ENCODE assay signal across 17 cellular contexts in genomic region chr1:25912076-25912831, GRCh38. TPM values are rescaled to one million over a fixed set of nuclear protein-coding genes. Genes with fewer than 3 reads are reported as not detected.
A peak's percentile ranks its signal among the peaks of the same experiment; 100 is the strongest.
DNase-seq lines count a peak whose midpoint lies in the region; ATAC-seq and TF ChIP-seq lines count a peak whose summit lies in the region.
"Had no signal": no experiment of that assay in that cellular context is flagged by ENCODE, and none has a peak within 500 bp of the region (broad histone marks: within the 10 kb centered on the region; RNA-seq: fewer than 3 reads in every experiment).

No MANE protein-coding gene starts in this region.

- intact Hi-C loops in PC-3 (cut with micrococcal nuclease) (no loop called here), left lung (cut with DNase I) (no loop called here)

- TF ChIP-seq CTCF in PC-3 (conservative IDR thresholded peaks at IDR 0.05; ENCODE audit: low read depth, low read length): no peak
- no peak for TF ChIP-seq CTCF in cardiac fibroblast (IDR thresholded peaks at IDR 0.05; ENCODE audit: low read depth, low read length)
- TF ChIP-seq CTCF in left lung (IDR thresholded peaks at IDR 0.05): no peak

- H3K4me1 ChIP-seq in PC-3 (ENCODE audit: insufficient read depth, low read length): peaks cover 11% of the 10 kb centered on the region; the same call in 1 of the 2 replicates
- no peaks in the 10 kb centered on the region for H3K4me1 ChIP-seq in left lung

- H3K79me2 ChIP-seq in PC-3 (ENCODE audit: low read length): no peaks in the 10 kb centered on the region

- H3K36me3 ChIP-seq in PC-3 (ENCODE audit: low read depth, low read length) (no peaks in the 10 kb centered on the region), left lung (no peaks in the 10 kb centered on the region)
- H3K36me3 ChIP-seq: SJCRH30 had no signal

- CTCF ChIA-PET in PC-3 (lab: Charles Lee): interaction anchor here (1.0 kb wide), 1 partner anchor 17 kb away, joined by 3 read pairs; no protein-coding TSS in a partner anchor

- H3K27ac ChIP-seq in PC-3 (ENCODE audit: low read length) (no peak overlapping the region), left lung (no peak overlapping the region)
- H3K27ac ChIP-seq: SJCRH30 had no signal

- H3K9me3 ChIP-seq in PC-3 (ENCODE audit: low read length) (no peaks in the 10 kb centered on the region), left lung (no peaks in the 10 kb centered on the region)
- H3K9me3 ChIP-seq: SJCRH30 had no signal

- no peaks in the 10 kb centered on the region for H3F3A ChIP-seq in PC-3 (ENCODE audit: low read length, unreplicated experiment)

- POLR2A ChIA-PET in PC-3 (lab: Charles Lee; ENCODE audit: unreplicated experiment): no interaction called here

- no peaks in the 10 kb centered on the region for H4K20me1 ChIP-seq in PC-3 (ENCODE audit: low read length)

- peak overlapping the region; percentile 61 for H2AFZ ChIP-seq in PC-3 (ENCODE audit: low read length)

- ATAC-seq in PC-3 (peak; percentile 68), left lung (peak; percentile 44), HG03159 (IDR thresholded peaks at IDR 0.05; ENCODE audit: unreplicated experiment) (no peak)
- ATAC-seq: activated T-helper 17 cell treated with anti-CD3 and anti-CD28 coated beads, Interleukin-2, amount 50 U/mL, for 72 hours; GM12878 had no signal

- no peaks in the 10 kb centered on the region for H3K27me3 ChIP-seq in PC-3 (ENCODE audit: low read length)
- H3K27me3 ChIP-seq in left lung: no peaks in the 10 kb centered on the region
- H3K27me3 ChIP-seq: SJCRH30 had no signal

- no peak overlapping the region for H3K9ac ChIP-seq in PC-3 (ENCODE audit: low read length)

- no TSS peak for BruUV-seq in PC-3 (replicated peaks; lab: Mats Ljungman, UMichigan)

- no peak overlapping the region for H3K4me3 ChIP-seq in PC-3 (ENCODE audit: low read length)
- no peak overlapping the region for H3K4me3 ChIP-seq in cardiac fibroblast (replicated peaks in 1 of 2; ENCODE audit: low read depth in 2 of 2, low read length in 2 of 2)
- H3K4me3 ChIP-seq in left lung: no peak overlapping the region
- H3K4me3 ChIP-seq: GM12878, SJCRH30 had no signal

- H3K4me2 ChIP-seq in PC-3 (ENCODE audit: low read length): peak overlapping the region; percentile 27

- DNase-seq in EH (ENCODE audit: low read depth) (peak; percentile 87), PC-3 (peak; percentile 65), cardiac fibroblast (ENCODE audit: low read depth in 2 of 2) (peak; percentile 66 to 85), left lung (no peak), NCI-H748 (lab: John Stamatoyannopoulos, UW; ENCODE audit: unreplicated experiment) (no peak), NCI-H748 treated with DMSO at 0.1 percent for 48 hours (lab: John Stamatoyannopoulos, UW) (no peak), NCI-H187 treated with DMSO at 0.1 percent for 48 hours (lab: John Stamatoyannopoulos, UW) (no peak)
- DNase-seq: DND-41; effector CD4-positive, alpha-beta T cell; glutamatergic neuron; kidney; MV-4-11; SJCRH30; stimulated activated CD4-positive, alpha-beta T cell treated with anti-CD3 and anti-CD28 coated beads, Interleukin-15, amount 100 ng/mL, for 24 hours had no signal

- H3K9me2 ChIP-seq in PC-3 (replicated peaks; ENCODE audit: low read length): no peaks in the 10 kb centered on the region

RNA-seq across cellular contexts. Expression of gene STMN1, which starts 6.0 kb away (rescaled TPM):
- total RNA-seq in PC-3 (2014; rRNA removed) (177 and 206 TPM in 2 replicates), left lung (100 to 1,000 TPM in 1 of 2 donors, 10 to 100 TPM in 1; 50.7 to 126 TPM)

RNA-seq across cellular contexts. Expression of gene PAQR7, which starts 36.7 kb away (rescaled TPM):
- total RNA-seq in PC-3 (2014; rRNA removed) (6.4 and 7.2 TPM in 2 replicates), left lung (10 to 100 TPM; 11.3 to 15.9 TPM)

RNA-seq across cellular contexts. Expression of gene AUNIP, which starts 53.0 kb away (rescaled TPM):
- total RNA-seq in PC-3 (2014; rRNA removed) (17.6 and 22.2 TPM in 2 replicates), left lung (1 to 10 TPM in 1 of 2 donors, under 1 TPM in 1; 0.97 to 1.2 TPM)

Comparison
In these comparisons a context has a peak if more than half of its experiments do, and no peak if none do; other contexts are left out.
1. DNase-seq: peak in EH (single experiment), PC-3 (single experiment) and cardiac fibroblast (2 of 2); none in left lung (0 of 2), NCI-H748 (single experiment), NCI-H748 treated with DMSO at 0.1 percent for 48 hours (single experiment) and NCI-H187 treated with DMSO at 0.1 percent for 48 hours (single experiment).